In genomic region chr17:60886731-60887606, GRCh38 we compare ENCODE assay signal across 7 cellular contexts.
DNase-seq lines count a peak whose midpoint lies in the region; ATAC-seq and TF ChIP-seq lines count a peak whose summit lies in the region.
"Not testable (repeated sequence)": the region's sequence is repeated elsewhere in the genome, so short reads cannot be mapped to it uniquely, and the experiment has no call there.

No MANE protein-coding gene starts in this region.

- peak overlapping the region; percentile 49 for H3K4me2 ChIP-seq in trophoblast cell (ENCODE audit: low read length)

- H3K4me1 Mint-ChIP-seq in activated CD4-positive, alpha-beta T cell treated with anti-CD3 and anti-CD28 coated beads for 36 hours: not testable (repeated sequence)

- not testable (repeated sequence) for H3K79me2 ChIP-seq in trophoblast cell (ENCODE audit: control insufficient read depth, insufficient read depth, low read length, poor library complexity)

- H2AFZ ChIP-seq in trophoblast cell (ENCODE audit: insufficient read depth, low read length, poor library complexity): not testable (repeated sequence)

- H4K91ac ChIP-seq in trophoblast cell (ENCODE audit: low read depth, low read length): not testable (repeated sequence)

- not testable (repeated sequence) for H2BK12ac ChIP-seq in trophoblast cell (ENCODE audit: low read length)

- H3K36me3 ChIP-seq in HUES48 (ENCODE audit: control insufficient read depth, insufficient read depth, low read length); brain microvascular endothelial cell (replicated peaks); right lobe of liver; trophoblast cell (ENCODE audit: control insufficient read depth in 1 of 2, insufficient read depth in 2 of 2, low read length in 2 of 2): not testable (repeated sequence)

- not testable (repeated sequence) for H2BK5ac ChIP-seq in trophoblast cell (ENCODE audit: low read depth, low read length, poor library complexity)

- H4K12ac ChIP-seq in trophoblast cell (ENCODE audit: low read depth, low read length): peak overlapping the region; percentile 18

- not testable (repeated sequence) for H3K4ac ChIP-seq in trophoblast cell (ENCODE audit: low read depth, low read length)

- H2AK5ac ChIP-seq in trophoblast cell (ENCODE audit: low read length): not testable (repeated sequence)

- not testable (repeated sequence) for H3K14ac ChIP-seq in trophoblast cell (ENCODE audit: low read length)

- not testable (repeated sequence) for H3K79me1 ChIP-seq in trophoblast cell (ENCODE audit: low read length)

- H3K9me3 Mint-ChIP-seq in activated CD4-positive, alpha-beta T cell treated with anti-CD3 and anti-CD28 coated beads for 36 hours (ENCODE audit: low read depth): not testable (repeated sequence)

- not testable (repeated sequence) for H3K36me3 Mint-ChIP-seq in activated CD4-positive, alpha-beta T cell treated with anti-CD3 and anti-CD28 coated beads for 36 hours (ENCODE audit: low read depth)

- peak overlapping the region; percentile 50 for H3K4me3 Mint-ChIP-seq in activated CD4-positive, alpha-beta T cell treated with anti-CD3 and anti-CD28 coated beads for 36 hours

- DNase-seq in NCI-H524 (lab: John Stamatoyannopoulos, UW) (peak; percentile 5 to 25), trophoblast cell (peak in 1 of 2 donors; percentile 16)
- DNase-seq in activated CD4-positive, alpha-beta T cell treated with anti-CD3 and anti-CD28 coated beads for 36 hours; brain microvascular endothelial cell; fibroblast of villous mesenchyme (ENCODE audit: low read depth); right lobe of liver: not testable (repeated sequence)

- not testable (repeated sequence) for H3K27me3 Mint-ChIP-seq in activated CD4-positive, alpha-beta T cell treated with anti-CD3 and anti-CD28 coated beads for 36 hours

- not testable (repeated sequence) for H3K4me1 ChIP-seq in HUES48 (ENCODE audit: control insufficient read depth, insufficient read depth, low read length); right lobe of liver; trophoblast cell (ENCODE audit: control insufficient read depth in 1 of 2, insufficient read depth in 2 of 2, low read length in 2 of 2)

- not testable (repeated sequence) for H2BK120ac ChIP-seq in trophoblast cell (ENCODE audit: insufficient read depth, low read length, poor library complexity)

- H3K4me3 ChIP-seq in HUES48 (ENCODE audit: low read depth, low read length): peak overlapping the region; percentile 61
- peak overlapping the region; percentile 9 for H3K4me3 ChIP-seq in brain microvascular endothelial cell (ENCODE audit: low read depth, low read length)
- peak overlapping the region; percentile 36 for H3K4me3 ChIP-seq in fibroblast of villous mesenchyme (ENCODE audit: low read depth, low read length)
- H3K4me3 ChIP-seq in right lobe of liver: peak overlapping the region; percentile 18 to 51 (median 35)
- not testable (repeated sequence) for H3K4me3 ChIP-seq in trophoblast cell (ENCODE audit: low read depth, low read length)

- CTCF ChIA-PET in activated CD4-positive, alpha-beta T cell treated with anti-CD3 and anti-CD28 coated beads for 36 hours (lab: Charles Lee): not testable (repeated sequence)

- intact Hi-C loops in activated CD4-positive, alpha-beta T cell treated with anti-CD3 and anti-CD28 coated beads for 36 hours (cut with DNase I, micrococcal nuclease); right lobe of liver (cut with DNase I): not testable (repeated sequence)

- not testable (repeated sequence) for ATAC-seq in activated CD4-positive, alpha-beta T cell treated with anti-CD3 and anti-CD28 coated beads for 36 hours; right lobe of liver

- peak overlapping the region; percentile 42 for H3K27ac Mint-ChIP-seq in activated CD4-positive, alpha-beta T cell treated with anti-CD3 and anti-CD28 coated beads for 36 hours

- 57% methylated on average over 16 of the region's 39 CpGs for WGBS in right lobe of liver (ENCODE audit: insufficient coverage, low coverage, low lambda C conversion rate, missing lambda C conversion rate)
- WGBS in trophoblast cell (ENCODE audit: extremely low coverage, insufficient coverage, insufficient read length): no CpG with 5 or more reads among the region's 39 CpGs

- POLR2A ChIA-PET in activated CD4-positive, alpha-beta T cell treated with anti-CD3 and anti-CD28 coated beads for 36 hours (lab: Charles Lee): not testable (repeated sequence)

- H3K9me3 ChIP-seq in HUES48 (ENCODE audit: control insufficient read depth, insufficient read depth, low read length); right lobe of liver; trophoblast cell (ENCODE audit: insufficient read depth, low read depth, low read length): not testable (repeated sequence)

- in situ Hi-C loops in brain microvascular endothelial cell (cut with HindIII; ENCODE audit: low pct_ligation_motif_present, low sequenced_read_pairs): not testable (repeated sequence)

- H3K27ac ChIP-seq in HUES48 (ENCODE audit: low read depth, low read length); brain microvascular endothelial cell; right lobe of liver; trophoblast cell (ENCODE audit: low read depth, low read length): not testable (repeated sequence)

- H3K23ac ChIP-seq in trophoblast cell (ENCODE audit: low read length): not testable (repeated sequence)

- TF ChIP-seq POLR2A in right lobe of liver (IDR thresholded peaks at IDR 0.05): not testable (repeated sequence)

- H4K8ac ChIP-seq in trophoblast cell (ENCODE audit: low read depth, low read length): not testable (repeated sequence)

- H3K9ac ChIP-seq in HUES48 (ENCODE audit: low read depth, low read length): peak overlapping the region; percentile 83
- H3K9ac ChIP-seq in trophoblast cell (ENCODE audit: low read length): not testable (repeated sequence)

- not testable (repeated sequence) for H3K27me3 ChIP-seq in HUES48 (ENCODE audit: control insufficient read depth, insufficient read depth, low read length); brain microvascular endothelial cell (replicated peaks); right lobe of liver; trophoblast cell (ENCODE audit: insufficient read depth, low read length)

- not testable (repeated sequence) for TF ChIP-seq CTCF in brain microvascular endothelial cell (IDR thresholded peaks at IDR 0.05; ENCODE audit: low read depth, low read length, missing control alignments); fibroblast of villous mesenchyme (IDR thresholded peaks at IDR 0.05; ENCODE audit: insufficient read depth, low read depth, low read length); right lobe of liver (IDR thresholded peaks at IDR 0.05)

- H3K18ac ChIP-seq in trophoblast cell (ENCODE audit: low read length): not testable (repeated sequence)
